Comparison of ENCODE assay signal across 2 cellular contexts in the genomic region with DNA sequence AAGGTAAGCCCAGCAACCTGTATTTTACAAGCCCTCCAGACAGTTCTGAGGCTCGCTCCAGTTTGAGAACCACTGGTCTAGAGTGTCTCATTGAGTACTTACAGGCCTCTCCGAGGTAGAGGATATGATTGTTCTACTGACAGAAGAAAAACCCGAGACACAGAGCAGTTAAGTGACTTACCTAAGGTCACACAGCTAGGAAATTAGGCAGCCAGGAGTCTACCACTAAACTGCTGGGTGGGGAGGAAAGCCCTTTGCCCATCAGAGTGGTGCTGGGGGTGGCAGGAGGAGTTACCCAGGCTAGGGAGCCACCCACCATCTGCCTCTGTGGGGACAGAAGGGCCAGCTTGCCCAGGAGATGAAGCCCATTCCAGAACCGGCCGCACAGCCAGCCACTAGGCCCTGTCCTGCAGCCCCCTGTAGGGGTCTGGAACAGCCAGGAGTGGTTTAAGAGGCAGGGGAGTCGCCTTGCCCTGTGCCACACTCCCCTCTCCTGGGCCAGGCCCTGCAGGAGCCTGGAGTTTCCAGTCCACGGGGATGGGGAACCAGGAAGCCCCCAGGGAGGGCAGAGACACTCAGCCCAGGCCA.
TF ChIP-seq lines count a peak whose summit lies in the region.

No MANE protein-coding gene starts in this region.

TF ChIP-seq in GM12878, 131 proteins besides CTCF, POLR2A, EP300 and RAD21:
- TF ChIP-seq ESRRA (IDR thresholded peaks at IDR 0.05; ENCODE audit: low read length) (no peak), RAD51 (IDR thresholded peaks at IDR 0.05) (no peak), ATF3 (IDR thresholded peaks at IDR 0.05; ENCODE audit: borderline replicate concordance, extremely low read depth, low read depth, low read length) (no peak), MEF2A (IDR thresholded peaks at IDR 0.05; ENCODE audit: insufficient read depth, low read depth, low read length) (no peak), PAX8 (IDR thresholded peaks at IDR 0.05) (no peak), ZNF274 (IDR thresholded peaks at IDR 0.05; ENCODE audit: insufficient read depth, insufficient read length) (no peak), TCF12 (IDR thresholded peaks at IDR 0.05; ENCODE audit: low read depth, low read length) (no peak), SIX5 (IDR thresholded peaks at IDR 0.05; ENCODE audit: low read depth, low read length, severe bottlenecking) (no peak)
- TF ChIP-seq, protein P1, sequence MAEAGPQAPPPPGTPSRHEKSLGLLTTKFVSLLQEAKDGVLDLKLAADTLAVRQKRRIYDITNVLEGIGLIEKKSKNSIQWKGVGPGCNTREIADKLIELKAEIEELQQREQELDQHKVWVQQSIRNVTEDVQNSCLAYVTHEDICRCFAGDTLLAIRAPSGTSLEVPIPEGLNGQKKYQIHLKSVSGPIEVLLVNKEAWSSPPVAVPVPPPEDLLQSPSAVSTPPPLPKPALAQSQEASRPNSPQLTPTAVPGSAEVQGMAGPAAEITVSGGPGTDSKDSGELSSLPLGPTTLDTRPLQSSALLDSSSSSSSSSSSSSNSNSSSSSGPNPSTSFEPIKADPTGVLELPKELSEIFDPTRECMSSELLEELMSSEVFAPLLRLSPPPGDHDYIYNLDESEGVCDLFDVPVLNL (IDR thresholded peaks at IDR 0.05; ENCODE audit: low read depth, low read length), result no peak

TF ChIP-seq in GM12891, 5 proteins besides CTCF, POLR2A, EP300 and RAD21:
- TF ChIP-seq SPI1 (IDR thresholded peaks at IDR 0.05; ENCODE audit: low read depth, low read length) (no peak), TAF1 (IDR thresholded peaks at IDR 0.05; ENCODE audit: low read depth, low read length) (no peak), POLR2AphosphoS5 (IDR thresholded peaks at IDR 0.05; ENCODE audit: low read depth, low read length) (no peak)
